ENCODE assay signal across 7 cellular contexts in the genomic region with DNA sequence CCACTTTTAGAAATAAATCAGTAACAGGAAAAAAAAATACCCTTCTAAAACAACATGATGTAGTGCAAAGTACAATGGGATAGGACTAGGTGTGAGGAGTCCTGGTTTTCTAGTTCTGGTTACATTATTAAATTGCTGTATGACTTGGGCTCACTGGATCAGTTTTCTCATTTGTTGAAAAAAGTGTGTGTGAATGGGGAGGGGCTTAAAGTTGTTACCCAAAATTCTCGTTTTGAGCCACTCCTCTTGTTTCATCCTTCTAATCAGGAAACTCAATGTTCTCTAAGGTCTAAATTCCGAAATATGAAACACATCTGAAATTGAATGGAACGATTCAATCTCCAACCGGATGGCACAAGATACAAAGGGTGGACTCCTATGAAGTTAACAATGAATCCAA. TPM values are rescaled to one million over a fixed set of nuclear protein-coding genes. Genes with fewer than 3 reads are reported as not detected.
DNase-seq lines count a peak whose midpoint lies in the region; ATAC-seq and TF ChIP-seq lines count a peak whose summit lies in the region.

No MANE protein-coding gene starts in this region.

- POLR2A ChIA-PET in HCT116 (lab: Charles Lee): no interaction called here

- peaks cover 3% of the 10 kb centered on the region for H3K36me3 Mint-ChIP-seq in T-helper 17 cell (ENCODE audit: low read depth)

- H3K27me3 Mint-ChIP-seq in T-helper 17 cell: no peaks in the 10 kb centered on the region

- H3K9me3 ChIP-seq in HCT116 (ENCODE audit: control insufficient read depth in 1 of 2, insufficient read depth in 1 of 2, low read depth in 1 of 2, low read length in 2 of 2) (no peaks in the 10 kb centered on the region), T-helper 17 cell (ENCODE audit: control insufficient read depth, low read length, poor library complexity, severe bottlenecking) (no peaks in the 10 kb centered on the region), spleen (no peaks in the 10 kb centered on the region)

- H3K36me3 ChIP-seq in HCT116 (ENCODE audit: control insufficient read depth in 1 of 2, insufficient read depth in 2 of 2, low read length in 2 of 2) (no peaks in the 10 kb centered on the region), spleen (no peaks in the 10 kb centered on the region)

- H3K4me1 Mint-ChIP-seq in T-helper 17 cell: peaks cover 58% of the 10 kb centered on the region

- no peak for TF ChIP-seq RAD21 in HCT116 (IDR thresholded peaks at IDR 0.05; ENCODE audit: low read depth)

- peak overlapping the region; percentile 92 for H3K4me2 ChIP-seq in HCT116 (ENCODE audit: low read length)

- TF ChIP-seq CTCF in HCT116 (IDR thresholded peaks at IDR 0.05 in 2 of 3, conservative IDR thresholded peaks at IDR 0.05 in 1 of 3; ENCODE audit: borderline replicate concordance in 1 of 3, insufficient read depth in 1 of 3, low read depth in 2 of 3, low read length in 2 of 3) (no peak), spleen (IDR thresholded peaks at IDR 0.05 in 8 of 11, conservative IDR thresholded peaks at IDR 0.05 in 3 of 11) (no peak), foreskin keratinocyte (conservative IDR thresholded peaks at IDR 0.05) (no peak)

- 13 to 25% (median 17%) methylated on average over 4 of the region's 4 CpGs for WGBS in spleen, 5 donors

- peak overlapping the region; percentile 84 for H3K9ac ChIP-seq in HCT116 (ENCODE audit: low read length)

- H4K20me1 ChIP-seq in HCT116 (ENCODE audit: insufficient read depth): no peaks in the 10 kb centered on the region; the same call in 1 of the 2 replicates

- H3K4me3 Mint-ChIP-seq in T-helper 17 cell: peak overlapping the region; percentile 96

- no peak overlapping the region for H2AFZ ChIP-seq in HCT116 (ENCODE audit: low read depth, low read length, poor library complexity, severe bottlenecking)

- H3K79me2 ChIP-seq in HCT116 (ENCODE audit: insufficient read depth, low read length): peaks cover 73% of the 10 kb centered on the region

- BruUV-seq in HCT116 (replicated peaks; lab: Mats Ljungman, UMichigan): TSS peak; percentile 40

- peak overlapping the region; percentile 95; the same call in 1 of the 2 replicates for H3K27ac ChIP-seq in HCT116 (ENCODE audit: low read depth, low read length)
- peak overlapping the region; percentile 92 to 98 (median 98) for H3K27ac ChIP-seq in spleen
- H3K27ac ChIP-seq in foreskin keratinocyte: no peak overlapping the region

- no peaks in the 10 kb centered on the region for H3K9me2 ChIP-seq in HCT116 (ENCODE audit: insufficient read depth)

- peaks cover 14 to 25% of the 10 kb centered on the region in 2 experiments; a peak in 3 of 4 replicates for H3K4me1 ChIP-seq in HCT116 (ENCODE audit: control insufficient read depth in 1 of 2, insufficient read depth in 2 of 2, low read length in 2 of 2)
- peaks cover 41 to 88% (median 74%) of the 10 kb centered on the region in 6 donors for H3K4me1 ChIP-seq in spleen
- H3K4me1 ChIP-seq in foreskin keratinocyte: peaks cover 39% of the 10 kb centered on the region

- intact Hi-C loops in HCT116 (cut with micrococcal nuclease): no loop called here
- intact Hi-C loops in spleen (cut with DNase I; ENCODE audit: low total_unique reads): no loop called here

- TF ChIP-seq POLR2A in HCT116 (IDR thresholded peaks at IDR 0.05; ENCODE audit: borderline replicate concordance, extremely low read depth, insufficient read depth, insufficient read length) (no peak), spleen (IDR thresholded peaks at IDR 0.05) (no peak)

- no peaks in the 10 kb centered on the region for H3K27me3 ChIP-seq in HCT116 (ENCODE audit: insufficient read depth, low read length)
- no peaks in the 10 kb centered on the region for H3K27me3 ChIP-seq in spleen (replicated peaks in 1 of 7)
- no peaks in the 10 kb centered on the region for H3K27me3 ChIP-seq in foreskin keratinocyte

- RAD21 ChIA-PET in HCT116 (lab: Charles Lee; ENCODE audit: low non-redundant PET in 1 of 2, low total read pairs in 2 of 2, uncharacterized antibody in 2 of 2, unreplicated experiment in 2 of 2): no interaction called here

- CTCF ChIA-PET in HCT116 (lab: Charles Lee): no interaction called here

- peak overlapping the region; percentile 93 for H3K27ac Mint-ChIP-seq in T-helper 17 cell

- peak overlapping the region; percentile 65 to 80 for H3K4me3 ChIP-seq in HCT116 (replicated peaks in 1 of 2; ENCODE audit: low read depth in 1 of 2, low read length in 2 of 2)
- H3K4me3 ChIP-seq in spleen: peak overlapping the region; percentile 64 to 87 (median 74)

- DNase-seq in HCT116 (ENCODE audit: low read depth, low spot score) (no peak), T-helper 17 cell (no peak), glomerular visceral epithelial cell (ENCODE audit: extremely low spot score) (peak; percentile 4), spleen (no peak), foreskin keratinocyte (no peak), NCI-H2029 treated with DMSO at 0.1 percent for 48 hours (lab: John Stamatoyannopoulos, UW) (no peak), SW 1271 (lab: John Stamatoyannopoulos, UW) (no peak)

- no peak for ATAC-seq in HCT116
- ATAC-seq in T-helper 17 cell: no peak
- ATAC-seq in foreskin keratinocyte: no peak

TF ChIP-seq in HCT116, 20 proteins besides CTCF, POLR2A, EP300 and RAD21:
- no peak for TF ChIP-seq EGR1 (IDR thresholded peaks at IDR 0.05; ENCODE audit: low read depth)
- 0 out of 2 replicates have a peak, but pooled peaks have one; percentile 3 for TF ChIP-seq SP1 (IDR thresholded peaks at IDR 0.05; ENCODE audit: low read depth)
- peak; percentile 42; the same call in 1 of the 2 replicates for TF ChIP-seq SIN3A (IDR thresholded peaks at IDR 0.05; ENCODE audit: low read depth)
- no peak for TF ChIP-seq TCF7L2 (IDR thresholded peaks at IDR 0.05; ENCODE audit: borderline replicate concordance, extremely low read depth, insufficient read depth, insufficient read length)
TF ChIP-seq in HCT116: peak in this region for 2.

RNA-seq across cellular contexts. Expression of a gene that starts 1.7 kb away (rescaled TPM):
- total RNA-seq in HCT116 (2021; ENCODE audit: unreplicated experiment): 26.2 TPM
- polyA plus RNA-seq in HCT116 (2012): 9.8 and 10.9 TPM in 2 replicates
- 1 to 10 TPM; 9.5 to 10.0 TPM for total RNA-seq in T-helper 17 cell
- total RNA-seq in spleen: 10 to 100 TPM; 19.8 to 31.0 (median 28.8) TPM
- polyA plus RNA-seq in spleen: 10 to 100 TPM in 1 of 3 donors, 1 to 10 TPM in 2; 5.3 to 12.6 (median 7.3) TPM
- 34.4 and 35.7 TPM in 2 replicates for total RNA-seq in foreskin keratinocyte
- 10.7 and 12.1 TPM in 2 replicates for polyA plus RNA-seq in foreskin keratinocyte
